ENCODE assay signal across 14 cellular contexts in genomic region chr13:46804391-46804815, GRCh38. TPM values are rescaled to one million over a fixed set of nuclear protein-coding genes. Genes with fewer than 3 reads are reported as not detected.
A peak's percentile ranks its signal among the peaks of the same experiment; 100 is the strongest.
DNase-seq lines count a peak whose midpoint lies in the region; ATAC-seq and TF ChIP-seq lines count a peak whose summit lies in the region.
"Had no signal": no experiment of that assay in that cellular context is flagged by ENCODE, and none has a peak within 500 bp of the region (broad histone marks: within the 10 kb centered on the region; RNA-seq: fewer than 3 reads in every experiment).

No MANE protein-coding gene starts in this region.

- no peak overlapping the region for H3K27ac Mint-ChIP-seq in progenitor cell of endocrine pancreas

- no peaks in the 10 kb centered on the region for H3K27me3 Mint-ChIP-seq in progenitor cell of endocrine pancreas

- H3K36me3 Mint-ChIP-seq in progenitor cell of endocrine pancreas (ENCODE audit: insufficient read depth) = no peaks in the 10 kb centered on the region

- H3K4me1 Mint-ChIP-seq in progenitor cell of endocrine pancreas (ENCODE audit: low read depth) = no peaks in the 10 kb centered on the region

- ATAC-seq in GM18520 (IDR thresholded peaks at IDR 0.05; ENCODE audit: unreplicated experiment) (no peak), Right ventricle myocardium superior (ENCODE audit: poor library complexity) (no peak)
- ATAC-seq: psoas muscle had no signal

- no peaks in the 10 kb centered on the region for H3K9me3 Mint-ChIP-seq in progenitor cell of endocrine pancreas (ENCODE audit: low read depth)

- TF ChIP-seq CTCF in fibroblast of villous mesenchyme (IDR thresholded peaks at IDR 0.05; ENCODE audit: insufficient read depth, low read depth, low read length) (no peak), progenitor cell of endocrine pancreas (IDR thresholded peaks at IDR 0.05; ENCODE audit: unreplicated experiment) (no peak)

- intact Hi-C loops in Right ventricle myocardium superior (cut with DNase I) = no loop called here

- peak; percentile 95 for DNase-seq in A172 (ENCODE audit: low spot score)
- DNase-seq in HCEC 1CT = peak; percentile 98
- peak; percentile 26 for DNase-seq in T1000 (lab: John Stamatoyannopoulos, UW)
- DNase-seq in fibroblast of villous mesenchyme (ENCODE audit: low read depth) = peak; percentile 53
- no peak for DNase-seq in progenitor cell of endocrine pancreas (ENCODE audit: low spot score, unreplicated experiment)
- DNase-seq in activated CD8-positive, alpha-beta memory T cell treated with anti-CD3 and anti-CD28 coated beads, Interleukin-2, amount 50 U/mL, for 4 hours = no peak
- no peak for DNase-seq in Right ventricle myocardium superior
- DNase-seq: activated CD4-positive, alpha-beta T cell treated with anti-CD3 and anti-CD28 coated beads, Interleukin-2, amount 50 U/mL, for 48 hours; erythroblast; NCI-H526; psoas muscle had no signal

- H3K4me3 Mint-ChIP-seq in progenitor cell of endocrine pancreas (ENCODE audit: low read depth) = no peak overlapping the region

- H3K4me3 ChIP-seq in fibroblast of villous mesenchyme (ENCODE audit: low read depth, low read length) = no peak overlapping the region
- H3K4me3 ChIP-seq: BLaER1, HAP-1, psoas muscle had no signal

RNA-seq across cellular contexts. Expression of gene ESD, which starts 7.4 kb away (rescaled TPM):
- total RNA-seq in A172 (2014; rRNA removed; shearing (Covaris generic)) = 146 and 160 TPM in 2 replicates
- total RNA-seq in fibroblast of villous mesenchyme = 98.2 and 118 TPM in 2 replicates
- total RNA-seq in progenitor cell of endocrine pancreas = 96.9 and 98.5 TPM in 2 replicates
- 104 TPM for total RNA-seq in Right ventricle myocardium superior

Comparison
In these comparisons a context has a peak if more than half of its experiments do, and no peak if none do; other contexts are left out.
1. DNase-seq: peak in A172 (single experiment), HCEC 1CT (single experiment), T1000 (single experiment) and fibroblast of villous mesenchyme (single experiment); none in progenitor cell of endocrine pancreas (single experiment), activated CD8-positive, alpha-beta memory T cell treated with anti-CD3 and anti-CD28 coated beads, Interleukin-2, amount 50 U/mL, for 4 hours (single experiment) and Right ventricle myocardium superior (single experiment).